Comparison of ENCODE assay signal across 18 cellular contexts in the genomic region with DNA sequence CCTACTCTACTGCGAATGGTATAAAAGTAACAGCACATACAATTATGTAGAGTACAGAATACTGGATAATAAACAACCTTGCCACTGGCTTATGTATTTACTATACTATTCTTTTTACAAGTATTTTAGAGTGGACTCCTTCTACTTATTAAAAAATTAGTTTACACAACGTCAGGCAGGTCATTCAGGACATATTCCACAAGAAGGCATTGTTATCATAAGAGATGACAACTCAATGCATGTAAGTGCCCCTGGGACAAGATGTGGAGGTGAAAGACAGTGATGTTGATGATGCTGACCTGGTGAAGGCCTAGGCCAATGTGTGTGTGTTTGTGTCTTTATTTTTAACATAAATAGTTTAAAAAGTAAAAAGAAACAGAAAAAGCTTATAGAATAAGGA.
"Had no signal": no experiment of that assay in that cellular context is flagged by ENCODE, and none has a peak within 500 bp of the region (broad histone marks: within the 10 kb centered on the region; RNA-seq: fewer than 3 reads in every experiment).

No MANE protein-coding gene starts in this region.

- ATAC-seq: esophagus mucosa; gastrocnemius medialis; left lobe of liver; natural killer cell treated with Interleukin-12 subunit alpha and Interleukin-12 subunit beta and Interleukin-15 and Interleukin-18, amount 100 ng/mL, for 72 hours; stimulated activated effector memory CD8-positive, alpha-beta T cell treated with anti-CD3 and anti-CD28 coated beads, Interleukin-12 subunit alpha, Interleukin-12 subunit beta, amount 100 ng/mL, for 72 hours had no signal

- DNase-seq: activated CD4-positive, alpha-beta T cell treated with anti-CD3 and anti-CD28 coated beads for 1 hour; activated CD8-positive, alpha-beta memory T cell treated with anti-CD3 and anti-CD28 coated beads for 24 hours; activated CD8-positive, alpha-beta memory T cell treated with anti-CD3 and anti-CD28 coated beads, Interleukin-2, amount 50 U/mL, for 48 hours; activated effector memory CD4-positive, alpha-beta T cell treated with Interleukin-2 at 50 U/mL for 16 hours; activated T-cell treated with anti-CD3 and anti-CD28 coated beads, Interleukin-2, amount 50 U/mL, for 48 hours; gastrocnemius medialis; head of caudate nucleus; nucleus accumbens; sigmoid colon; stimulated activated CD4-positive, alpha-beta T cell treated with anti-CD3 and anti-CD28 coated beads, Interleukin-4, amount 100 ng/mL, for 24 hours; stomach; trophoblast cell; WERI-Rb-1 had no signal

- FAIRE-seq: keratinocyte had no signal
